ENCODE assay signal across 9 cellular contexts in the genomic region with DNA sequence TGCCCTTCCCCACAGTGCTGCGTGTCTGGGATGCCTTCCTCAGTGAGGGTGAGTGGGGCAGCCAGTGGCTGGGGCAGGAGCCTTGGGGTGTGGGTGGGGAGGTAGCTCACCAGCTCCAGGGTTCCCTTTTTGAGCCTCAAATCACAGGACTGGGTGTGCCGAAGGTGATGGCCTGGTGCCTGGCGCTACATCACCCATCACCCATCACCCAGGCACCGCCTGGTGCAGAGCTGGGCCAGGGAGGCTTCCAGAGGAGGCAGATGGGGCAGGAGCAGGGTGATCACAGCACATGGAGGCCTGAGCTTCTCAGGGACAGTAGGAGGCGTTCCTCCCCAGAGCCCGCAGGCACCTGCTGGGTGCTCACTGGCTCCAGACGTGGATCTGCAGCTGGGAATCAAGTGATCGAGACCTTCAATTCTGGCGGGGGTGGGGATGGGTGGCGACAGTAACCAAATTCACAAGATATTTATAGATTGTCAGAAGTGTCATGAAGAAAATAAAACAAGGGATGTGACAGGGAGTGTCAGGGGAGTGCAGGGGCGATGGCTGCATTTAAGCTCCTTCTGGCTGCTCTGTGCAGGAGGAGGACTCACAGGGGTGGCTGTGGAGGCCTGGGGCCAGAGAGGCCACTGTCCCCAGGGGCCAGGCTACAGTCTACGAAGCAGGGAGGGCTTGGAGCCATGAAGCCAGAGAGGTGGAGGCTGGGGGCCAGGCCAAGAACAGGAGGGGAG. TPM values are rescaled to one million over a fixed set of nuclear protein-coding genes. Genes with fewer than 3 reads are reported as not detected.
DNase-seq lines count a peak whose midpoint lies in the region; ATAC-seq and TF ChIP-seq lines count a peak whose summit lies in the region.
"Had no signal": no experiment of that assay in that cellular context is flagged by ENCODE, and none has a peak within 500 bp of the region (broad histone marks: within the 10 kb centered on the region; RNA-seq: fewer than 3 reads in every experiment).

No MANE protein-coding gene starts in this region.

- TF ChIP-seq CTCF in endodermal cell (conservative IDR thresholded peaks at IDR 0.05), result no peak

- peak overlapping the region; percentile 86 for H3K27ac Mint-ChIP-seq in activated CD4-positive, alpha-beta T cell treated with anti-CD3 and anti-CD28 coated beads, Interleukin-2, amount 10 ng/mL, durations not matched to agents 24 days and 14 days
- H3K27ac Mint-ChIP-seq in effector memory CD8-positive, alpha-beta T cell, result peak overlapping the region; percentile 89
- peak overlapping the region; percentile 85 for H3K27ac Mint-ChIP-seq in stimulated activated effector memory CD8-positive, alpha-beta T cell treated with anti-CD3 and anti-CD28 coated beads, Interleukin-12 subunit alpha, Interleukin-12 subunit beta, amount 100 ng/mL, for 72 hours
- H3K27ac Mint-ChIP-seq in endodermal cell, result no peak overlapping the region

- H3K4me1 Mint-ChIP-seq in activated CD4-positive, alpha-beta T cell treated with anti-CD3 and anti-CD28 coated beads, Interleukin-2, amount 10 ng/mL, durations not matched to agents 24 days and 14 days, result peaks cover 68% of the 10 kb centered on the region
- H3K4me1 Mint-ChIP-seq in effector memory CD8-positive, alpha-beta T cell (ENCODE audit: low read depth in 2 of 2), result peaks cover 67 to 74% of the 10 kb centered on the region in 2 donors
- peaks cover 82% of the 10 kb centered on the region for H3K4me1 Mint-ChIP-seq in stimulated activated effector memory CD8-positive, alpha-beta T cell treated with anti-CD3 and anti-CD28 coated beads, Interleukin-12 subunit alpha, Interleukin-12 subunit beta, amount 100 ng/mL, for 72 hours
- peaks cover 7% of the 10 kb centered on the region for H3K4me1 Mint-ChIP-seq in endodermal cell

- peaks cover 42% of the 10 kb centered on the region for H3K36me3 Mint-ChIP-seq in activated CD4-positive, alpha-beta T cell treated with anti-CD3 and anti-CD28 coated beads, Interleukin-2, amount 10 ng/mL, durations not matched to agents 24 days and 14 days (ENCODE audit: low read depth)
- peaks cover 65% of the 10 kb centered on the region for H3K36me3 Mint-ChIP-seq in effector memory CD8-positive, alpha-beta T cell (ENCODE audit: insufficient read depth)
- peaks cover 81% of the 10 kb centered on the region for H3K36me3 Mint-ChIP-seq in stimulated activated effector memory CD8-positive, alpha-beta T cell treated with anti-CD3 and anti-CD28 coated beads, Interleukin-12 subunit alpha, Interleukin-12 subunit beta, amount 100 ng/mL, for 72 hours
- no peaks in the 10 kb centered on the region for H3K36me3 Mint-ChIP-seq in endodermal cell (ENCODE audit: low read depth)

- peaks cover 14% of the 10 kb centered on the region for H3K4me1 ChIP-seq in endodermal cell (ENCODE audit: control insufficient read depth, insufficient read depth, low read length)
- H3K4me1 ChIP-seq: prostate gland had no signal

- peak overlapping the region; percentile 90 for H3K4me3 Mint-ChIP-seq in activated CD4-positive, alpha-beta T cell treated with anti-CD3 and anti-CD28 coated beads, Interleukin-2, amount 10 ng/mL, durations not matched to agents 24 days and 14 days
- peak overlapping the region; percentile 97 to 99 for H3K4me3 Mint-ChIP-seq in effector memory CD8-positive, alpha-beta T cell
- peak overlapping the region; percentile 86 for H3K4me3 Mint-ChIP-seq in stimulated activated effector memory CD8-positive, alpha-beta T cell treated with anti-CD3 and anti-CD28 coated beads, Interleukin-12 subunit alpha, Interleukin-12 subunit beta, amount 100 ng/mL, for 72 hours
- no peak overlapping the region for H3K4me3 Mint-ChIP-seq in endodermal cell

- no peak for DNase-seq in activated CD4-positive, alpha-beta T cell treated with anti-CD3 and anti-CD28 coated beads, Interleukin-2, amount 10 ng/mL, durations not matched to agents 24 days and 14 days
- DNase-seq in activated CD4-positive, alpha-beta T cell treated with anti-CD3 and anti-CD28 coated beads, Interleukin-2, amount 50 U/mL, for 1 hour, result no peak
- peak; percentile 66 to 80 for DNase-seq in SHP77 (lab: John Stamatoyannopoulos, UW)
- no peak for DNase-seq in effector memory CD8-positive, alpha-beta T cell
- DNase-seq in stimulated activated effector memory CD8-positive, alpha-beta T cell treated with anti-CD3 and anti-CD28 coated beads, Interleukin-12 subunit alpha, Interleukin-12 subunit beta, amount 100 ng/mL, for 72 hours (ENCODE audit: low spot score in 2 of 2), result peak in 1 of 2 donors; percentile 57
- no peak for DNase-seq in endodermal cell
- no peak for DNase-seq in dedifferentiated amniotic fluid mesenchymal stem cell (ENCODE audit: extremely low spot score)
- no peak for DNase-seq in erythroblast (lab: John Stamatoyannopoulos, UW)

- no peaks in the 10 kb centered on the region for H3K27me3 Mint-ChIP-seq in activated CD4-positive, alpha-beta T cell treated with anti-CD3 and anti-CD28 coated beads, Interleukin-2, amount 10 ng/mL, durations not matched to agents 24 days and 14 days
- no peaks in the 10 kb centered on the region for H3K27me3 Mint-ChIP-seq in effector memory CD8-positive, alpha-beta T cell
- H3K27me3 Mint-ChIP-seq in endodermal cell (ENCODE audit: insufficient read depth), result peaks cover 9% of the 10 kb centered on the region

- no peaks in the 10 kb centered on the region for H3K9me3 Mint-ChIP-seq in activated CD4-positive, alpha-beta T cell treated with anti-CD3 and anti-CD28 coated beads, Interleukin-2, amount 10 ng/mL, durations not matched to agents 24 days and 14 days
- H3K9me3 Mint-ChIP-seq in effector memory CD8-positive, alpha-beta T cell, result no peaks in the 10 kb centered on the region
- H3K9me3 Mint-ChIP-seq in stimulated activated effector memory CD8-positive, alpha-beta T cell treated with anti-CD3 and anti-CD28 coated beads, Interleukin-12 subunit alpha, Interleukin-12 subunit beta, amount 100 ng/mL, for 72 hours, result no peaks in the 10 kb centered on the region
- no peaks in the 10 kb centered on the region for H3K9me3 Mint-ChIP-seq in endodermal cell

- H3K9me3 ChIP-seq in endodermal cell (ENCODE audit: control insufficient read depth, low read length), result no peaks in the 10 kb centered on the region
- H3K9me3 ChIP-seq: prostate gland had no signal

- no peaks in the 10 kb centered on the region for H3K27me3 ChIP-seq in endodermal cell (ENCODE audit: control insufficient read depth, insufficient read depth, low read length, poor library complexity, severe bottlenecking)

- no peak overlapping the region for H3K4me3 ChIP-seq in endodermal cell (ENCODE audit: low read length)
- H3K4me3 ChIP-seq: prostate gland had no signal

- no peak overlapping the region for H3K27ac ChIP-seq in endodermal cell (ENCODE audit: low read depth, low read length)
- H3K27ac ChIP-seq: prostate gland had no signal

- no peaks in the 10 kb centered on the region for H3K36me3 ChIP-seq in endodermal cell (ENCODE audit: control insufficient read depth, insufficient read depth, low read length)
- H3K36me3 ChIP-seq: prostate gland had no signal

- no peak for ATAC-seq in effector memory CD8-positive, alpha-beta T cell (replicated peaks)
- ATAC-seq in stimulated activated effector memory CD8-positive, alpha-beta T cell treated with anti-CD3 and anti-CD28 coated beads, Interleukin-12 subunit alpha, Interleukin-12 subunit beta, amount 100 ng/mL, for 72 hours, result no peak

- H3K9ac ChIP-seq in endodermal cell (ENCODE audit: extremely low read depth, low read length, poor library complexity, severe bottlenecking), result no peak overlapping the region

- WGBS in endodermal cell (ENCODE audit: insufficient coverage in 1 of 2, insufficient read length in 1 of 2), 2 experiments, result 82 to 88% methylated on average over 5 to 12 of the region's 12 CpGs

- no peak for TF ChIP-seq POLR2A in erythroblast (IDR thresholded peaks at IDR 0.05; ENCODE audit: low read length)

- intact Hi-C loops in activated CD4-positive, alpha-beta T cell treated with anti-CD3 and anti-CD28 coated beads, Interleukin-2, amount 10 ng/mL, durations not matched to agents 24 days and 14 days (cut with micrococcal nuclease), result no loop called here

RNA-seq across cellular contexts. Expression of gene TBC1D10C, which starts 3.3 kb away (rescaled TPM):
- total RNA-seq in activated CD4-positive, alpha-beta T cell treated with anti-CD3 and anti-CD28 coated beads, Interleukin-2, amount 10 ng/mL, durations not matched to agents 24 days and 14 days, result 115 and 119 TPM in 2 replicates
- total RNA-seq in endodermal cell, result under 1 TPM in 1 of 2 donors, not detected in 1; 0.20 TPM
- 0.89 TPM for polyA plus RNA-seq in endodermal cell (2013, experiment 1 of 2)
- polyA plus RNA-seq in endodermal cell (2013, experiment 2 of 2), result 0.91 TPM

RNA-seq across cellular contexts. Expression of gene PPP1CA, which starts 5.5 kb away (rescaled TPM):
- total RNA-seq in activated CD4-positive, alpha-beta T cell treated with anti-CD3 and anti-CD28 coated beads, Interleukin-2, amount 10 ng/mL, durations not matched to agents 24 days and 14 days, result 251 and 252 TPM in 2 replicates
- total RNA-seq in endodermal cell, result 100 to 1,000 TPM; 182 to 212 TPM
- 151 TPM for polyA plus RNA-seq in endodermal cell (2013, experiment 1 of 2)
- polyA plus RNA-seq in endodermal cell (2013, experiment 2 of 2), result 148 TPM

RNA-seq across cellular contexts. Expression of gene CARNS1, which starts 8.3 kb away (rescaled TPM):
- total RNA-seq in activated CD4-positive, alpha-beta T cell treated with anti-CD3 and anti-CD28 coated beads, Interleukin-2, amount 10 ng/mL, durations not matched to agents 24 days and 14 days, result 0.77 and 0.83 TPM in 2 replicates
- 1 to 10 TPM; 1.6 to 2.2 TPM for total RNA-seq in endodermal cell
- polyA plus RNA-seq in endodermal cell (2013, experiment 1 of 2), result 0.25 TPM
- polyA plus RNA-seq in endodermal cell (2013, experiment 2 of 2), result 0.17 TPM

RNA-seq across cellular contexts. Expression of gene RAD9A, which starts 15.3 kb away (rescaled TPM):
- total RNA-seq in activated CD4-positive, alpha-beta T cell treated with anti-CD3 and anti-CD28 coated beads, Interleukin-2, amount 10 ng/mL, durations not matched to agents 24 days and 14 days, result 31.6 and 34.3 TPM in 2 replicates
- 10 to 100 TPM; 28.3 to 41.4 TPM for total RNA-seq in endodermal cell
- 31.1 TPM for polyA plus RNA-seq in endodermal cell (2013, experiment 1 of 2)
- polyA plus RNA-seq in endodermal cell (2013, experiment 2 of 2), result 31.1 TPM

RNA-seq across cellular contexts. Expression of gene RPS6KB2, which starts 21.2 kb away (rescaled TPM):
- 79.3 and 83.1 TPM in 2 replicates for total RNA-seq in activated CD4-positive, alpha-beta T cell treated with anti-CD3 and anti-CD28 coated beads, Interleukin-2, amount 10 ng/mL, durations not matched to agents 24 days and 14 days
- total RNA-seq in endodermal cell, result 10 to 100 TPM; 47.0 to 51.8 TPM
- 42.6 TPM for polyA plus RNA-seq in endodermal cell (2013, experiment 1 of 2)
- 37.0 TPM for polyA plus RNA-seq in endodermal cell (2013, experiment 2 of 2)

Comparison
In these comparisons a context has a peak if more than half of its experiments do, and no peak if none do; other contexts are left out.
1. DNase-seq: peak in SHP77 (2 of 2); none in activated CD4-positive, alpha-beta T cell treated with anti-CD3 and anti-CD28 coated beads, Interleukin-2, amount 10 ng/mL, durations not matched to agents 24 days and 14 days (single experiment), activated CD4-positive, alpha-beta T cell treated with anti-CD3 and anti-CD28 coated beads, Interleukin-2, amount 50 U/mL, for 1 hour (single experiment), effector memory CD8-positive, alpha-beta T cell (0 of 3), endodermal cell (single experiment), dedifferentiated amniotic fluid mesenchymal stem cell (single experiment) and erythroblast (0 of 2).
2. RNA of gene TBC1D10C, which starts 3.3 kb away (total RNA-seq): 115 to 119 TPM in activated CD4-positive, alpha-beta T cell treated with anti-CD3 and anti-CD28 coated beads, Interleukin-2, amount 10 ng/mL, durations not matched to agents 24 days and 14 days; 0.20 TPM in endodermal cell; every median in the first group is over 10 times any median in the second.